Comparison of ENCODE assay signal across 10 cellular contexts in genomic region chr5:158175664-158176507, GRCh38.
DNase-seq lines count a peak whose midpoint lies in the region; ATAC-seq, FAIRE-seq and TF ChIP-seq lines count a peak whose summit lies in the region.
"Had no signal": no experiment of that assay in that cellular context is flagged by ENCODE, and none has a peak within 500 bp of the region (broad histone marks: within the 10 kb centered on the region; RNA-seq: fewer than 3 reads in every experiment).

No MANE protein-coding gene starts in this region.

- peak overlapping the region in 1 of 2 experiments; percentile 39; a peak in 1 of 4 replicates for H3K4me2 ChIP-seq in H1 (ENCODE audit: insufficient read depth in 1 of 2, low read depth in 2 of 2, low read length in 2 of 2)

- 0 out of 2 replicates have a peak overlapping the region, but pooled peaks have one; percentile 24 for H2BK5ac ChIP-seq in H1 (ENCODE audit: low read depth, low read length)

- DNase-seq in HEK293T (ENCODE audit: extremely low spot score) (peak; percentile 20), H1 (ENCODE audit: low read depth in 1 of 2, low spot score in 2 of 2) (no peak), NCI-H146 treated with DMSO at 0.1 percent for 48 hours (lab: John Stamatoyannopoulos, UW; ENCODE audit: unreplicated experiment) (no peak), SW 1271 (lab: John Stamatoyannopoulos, UW) (no peak)

- 93% methylated on average over 6 of the region's 6 CpGs; no CpG with 5 or more reads in 1 of the 2 experiments for WGBS in H1 (ENCODE audit: extremely low coverage in 1 of 2, insufficient coverage in 1 of 2, insufficient read length in 1 of 2, insufficient replicate concordance in 2 of 2, low coverage in 1 of 2, low lambda C conversion rate in 2 of 2, missing lambda C conversion rate in 1 of 2), 2 experiments

- H4K5ac ChIP-seq in H1 (ENCODE audit: insufficient read length, low read depth, low read length): no peak overlapping the region

- H3K27ac ChIP-seq in 22Rv1: peak overlapping the region; percentile 69
- H3K27ac ChIP-seq in H1 (ENCODE audit: low read depth, low read length): no peak overlapping the region
- peak overlapping the region; percentile 33 to 36 for H3K27ac ChIP-seq in mucosa of rectum (ENCODE audit: low read depth in 2 of 2, low read length in 2 of 2)
- H3K27ac ChIP-seq: body of pancreas had no signal

- H2AFZ ChIP-seq in H1 (ENCODE audit: low read length): peak overlapping the region; percentile 46; the same call in 1 of the 2 replicates

- H3K4me1 ChIP-seq in H1 (replicated peaks in 1 of 4; ENCODE audit: control insufficient read depth in 3 of 4, insufficient read depth in 4 of 4, low read length in 3 of 4) (peaks cover 0 to 6% (median 4%) of the 10 kb centered on the region in 4 experiments; a peak in 4 of 7 replicates), mucosa of rectum (ENCODE audit: control insufficient read depth in 2 of 2, insufficient read depth in 2 of 2, low read length in 2 of 2) (peaks cover 16 to 24% of the 10 kb centered on the region in 2 donors)

- H3K4me3 ChIP-seq in H1 (ENCODE audit: extremely low read depth in 1 of 4, insufficient read depth in 2 of 4, low read depth in 3 of 4, low read length in 4 of 4) (no peak overlapping the region), mucosa of rectum (ENCODE audit: low read length in 2 of 2) (no peak overlapping the region)
- H3K4me3 ChIP-seq: body of pancreas had no signal

- peak overlapping the region; percentile 80; the same call in 1 of the 2 replicates for H2BK12ac ChIP-seq in H1 (ENCODE audit: low read depth, low read length)

- no peaks in the 10 kb centered on the region for H3K23me2 ChIP-seq in H1 (ENCODE audit: low read depth, low read length)

- no peak overlapping the region for H3K4ac ChIP-seq in H1 (replicated peaks; ENCODE audit: insufficient read length, low read depth, low read length)

- FAIRE-seq in H1 (lab: Jason Lieb, UNC): no peak
- FAIRE-seq: islet of Langerhans had no signal

- no peak overlapping the region for H3K56ac ChIP-seq in H1 (replicated peaks; ENCODE audit: insufficient read length, low read depth, low read length)

- no peaks in the 10 kb centered on the region for H4K20me1 ChIP-seq in H1 (replicated peaks in 1 of 2; ENCODE audit: control insufficient read depth in 1 of 2, insufficient read depth in 2 of 2, low read length in 2 of 2)

- H2BK20ac ChIP-seq in H1 (ENCODE audit: low read length): peak overlapping the region; percentile 86; the same call in 1 of the 2 replicates

- TF ChIP-seq EP300 in H1 (IDR thresholded peaks at IDR 0.05; ENCODE audit: borderline replicate concordance in 1 of 2, low read depth in 2 of 2, low read length in 2 of 2): no peak

- H3K79me2 ChIP-seq in H1 (ENCODE audit: control insufficient read depth in 1 of 2, insufficient read depth in 2 of 2, low read length in 2 of 2): no peaks in the 10 kb centered on the region

- ATAC-seq in HG03342 (IDR thresholded peaks at IDR 0.05; ENCODE audit: unreplicated experiment) (no peak), HG02571 (IDR thresholded peaks at IDR 0.05; ENCODE audit: unreplicated experiment) (no peak)

- no peak overlapping the region; the same call in 1 of the 2 replicates for H3K18ac ChIP-seq in H1 (ENCODE audit: extremely low read depth, low read length)

- H3K9me3 ChIP-seq in H1 (ENCODE audit: insufficient read depth in 2 of 2, low read depth in 1 of 2, low read length in 1 of 2) (no peaks in the 10 kb centered on the region), mucosa of rectum (ENCODE audit: control insufficient read depth in 2 of 2, low read length in 2 of 2) (no peaks in the 10 kb centered on the region)
- H3K9me3 ChIP-seq: body of pancreas had no signal

- H3K23ac ChIP-seq in H1 (ENCODE audit: insufficient read length): no peak overlapping the region

- peak overlapping the region; percentile 88; the same call in 1 of the 2 replicates for H2BK15ac ChIP-seq in H1 (ENCODE audit: low read length)

- no peak overlapping the region for H3K14ac ChIP-seq in H1 (ENCODE audit: insufficient read length)

- POLR2A ChIA-PET in HEK293T (lab: Yijun Ruan, JAX) (interaction anchor here (2.1 kb wide), 1 partner anchor 276 kb away, joined by 8 read pairs; no protein-coding TSS in a partner anchor), H1 (lab: Charles Lee; ENCODE audit: partially characterized antibody) (no interaction called here)

- no peaks in the 10 kb centered on the region for H3K79me1 ChIP-seq in H1 (ENCODE audit: low read depth, low read length)

- no peak overlapping the region for H2BK120ac ChIP-seq in H1 (replicated peaks; ENCODE audit: low read depth, low read length)

- no peak for TF ChIP-seq POLR2A in H1 (IDR thresholded peaks at IDR 0.05; ENCODE audit: control extremely low read depth in 1 of 2, low read depth in 2 of 2, low read length in 2 of 2)

- no peaks in the 10 kb centered on the region for H3K36me3 ChIP-seq in H1 (ENCODE audit: control insufficient read depth in 2 of 4, insufficient read depth in 4 of 4, low read length in 3 of 4)
- no peaks in the 10 kb centered on the region for H3K36me3 ChIP-seq in mucosa of rectum (ENCODE audit: control insufficient read depth in 2 of 2, insufficient read depth in 2 of 2, low read length in 2 of 2)

- peak overlapping the region; percentile 86 for H4K91ac ChIP-seq in H1 (replicated peaks; ENCODE audit: insufficient read length, low read length)

- no peaks in the 10 kb centered on the region for H3K27me3 ChIP-seq in H1 (replicated peaks in 1 of 4; ENCODE audit: control insufficient read depth in 3 of 4, extremely low read depth in 1 of 4, insufficient read depth in 3 of 4, low read length in 3 of 4)
- H3K27me3 ChIP-seq in mucosa of rectum (ENCODE audit: control insufficient read depth in 2 of 2, insufficient read depth in 2 of 2, low read length in 2 of 2): peaks cover 0 to 3% of the 10 kb centered on the region in 2 donors
- H3K27me3 ChIP-seq: body of pancreas had no signal

- H2AK5ac ChIP-seq in H1 (ENCODE audit: low read depth, low read length): no peak overlapping the region

- H3K9ac ChIP-seq in H1 (replicated peaks in 1 of 4; ENCODE audit: extremely low read depth in 1 of 4, low read depth in 3 of 4, low read length in 3 of 4) (no peak overlapping the region), mucosa of rectum (ENCODE audit: low read depth in 1 of 2, low read length in 2 of 2) (no peak overlapping the region)

- TF ChIP-seq CTCF in 22Rv1 (IDR thresholded peaks at IDR 0.05): no peak
- TF ChIP-seq CTCF in H1 (IDR thresholded peaks at IDR 0.05; ENCODE audit: control extremely low read depth in 1 of 3, insufficient read depth in 1 of 3, low read depth in 1 of 3, low read length in 3 of 3): no peak

- TF ChIP-seq RAD21 in H1 (IDR thresholded peaks at IDR 0.05 in 1 of 2, conservative IDR thresholded peaks at IDR 0.05 in 1 of 2; ENCODE audit: low read depth in 2 of 2, low read length in 2 of 2): no peak

- no peak overlapping the region for H4K8ac ChIP-seq in H1 (ENCODE audit: extremely low read depth, insufficient read depth, low read length)

- CTCF ChIA-PET in HEK293T (lab: Yijun Ruan, JAX): interaction anchor here (0.5 to 2.6 kb wide), 9 partner anchors 9 to 1216 kb away, joined by 3 to 17 read pairs (median 7); no protein-coding TSS in a partner anchor
- CTCF ChIA-PET in H1 (lab: Charles Lee; ENCODE audit: partially characterized antibody): interaction anchor here (0.6 to 2.9 kb wide), 34 partner anchors 9 to 956 kb away, joined by 3 to 29 read pairs (median 4); partner anchors contain the start of gene EBF1

TF ChIP-seq in HEK293T, 16 proteins besides CTCF, POLR2A, EP300 and RAD21:
- TF ChIP-seq FOXK2 (IDR thresholded peaks at IDR 0.05): no peak
- no peak for TF ChIP-seq SUZ12 (IDR thresholded peaks at IDR 0.05)
- no peak for TF ChIP-seq LEF1 (IDR thresholded peaks at IDR 0.05; ENCODE audit: borderline replicate concordance)
- no peak for TF ChIP-seq NFRKB (IDR thresholded peaks at IDR 0.05)
TF ChIP-seq in HEK293T: peak in this region for 0.

TF ChIP-seq in H1, 55 proteins besides CTCF, POLR2A, EP300 and RAD21:
- TF ChIP-seq SP1 (IDR thresholded peaks at IDR 0.05; ENCODE audit: low read depth, low read length): no peak
- no peak for TF ChIP-seq CTBP2 (IDR thresholded peaks at IDR 0.05; ENCODE audit: borderline replicate concordance, insufficient read depth, insufficient read length, low read length)
- no peak for TF ChIP-seq SIN3A (conservative IDR thresholded peaks at IDR 0.05 in 1 of 2, IDR thresholded peaks at IDR 0.05 in 1 of 2; ENCODE audit: low read depth in 1 of 2, low read length in 2 of 2)
- no peak for TF ChIP-seq BCL11A (IDR thresholded peaks at IDR 0.05; ENCODE audit: low read depth in 2 of 2, low read length in 2 of 2)
- TF ChIP-seq NANOG (IDR thresholded peaks at IDR 0.05; ENCODE audit: insufficient read depth, low read depth, low read length, poor library complexity, severe bottlenecking): no peak
